In genomic region chr6:109393882-109394281, GRCh38 we compare ENCODE assay signal across 16 cellular contexts. TPM values are rescaled to one million over a fixed set of nuclear protein-coding genes. Genes with fewer than 3 reads are reported as not detected.
DNase-seq lines count a peak whose midpoint lies in the region; ATAC-seq and TF ChIP-seq lines count a peak whose summit lies in the region.
"Had no signal": no experiment of that assay in that cellular context is flagged by ENCODE, and none has a peak within 500 bp of the region (broad histone marks: within the 10 kb centered on the region; RNA-seq: fewer than 3 reads in every experiment).

No MANE protein-coding gene starts in this region.

- intact Hi-C loops in vagina (cut with DNase I) = no loop called here

- TF ChIP-seq POLR2A in vagina (IDR thresholded peaks at IDR 0.05) = no peak

- H3K27me3 ChIP-seq in MG63 (no peaks in the 10 kb centered on the region), brain microvascular endothelial cell (replicated peaks) (no peaks in the 10 kb centered on the region), vagina (no peaks in the 10 kb centered on the region)
- H3K27me3 ChIP-seq: heart right ventricle, uterus had no signal

- H3K4me1 ChIP-seq in mesodermal cell (ENCODE audit: control insufficient read depth, insufficient read depth, low read length, poor library complexity, severe bottlenecking) = no peaks in the 10 kb centered on the region
- no peaks in the 10 kb centered on the region for H3K4me1 ChIP-seq in vagina
- H3K4me1 ChIP-seq: uterus had no signal

- H3K27ac ChIP-seq in brain microvascular endothelial cell (peak overlapping the region; percentile 30), mesodermal cell (ENCODE audit: low read depth, low read length, severe bottlenecking) (peak overlapping the region; percentile 10), vagina (no peak overlapping the region)
- H3K27ac ChIP-seq: coronary artery, heart right ventricle, uterus had no signal

- H3K36me3 ChIP-seq in MG63 (no peaks in the 10 kb centered on the region), brain microvascular endothelial cell (replicated peaks) (no peaks in the 10 kb centered on the region), mesodermal cell (ENCODE audit: control insufficient read depth, insufficient read depth, low read length) (no peaks in the 10 kb centered on the region), vagina (no peaks in the 10 kb centered on the region)
- H3K36me3 ChIP-seq: heart right ventricle, uterus had no signal

- no peak for ATAC-seq in GM21526 (IDR thresholded peaks at IDR 0.05; ENCODE audit: low FRiP score, unreplicated experiment)
- ATAC-seq: heart right ventricle had no signal

- no peak for TF ChIP-seq CTCF in brain microvascular endothelial cell (IDR thresholded peaks at IDR 0.05; ENCODE audit: low read depth, low read length, missing control alignments)
- TF ChIP-seq CTCF in vagina (IDR thresholded peaks at IDR 0.05) = no peak

- H3K9me3 ChIP-seq in MG63 (no peaks in the 10 kb centered on the region), mesodermal cell (ENCODE audit: control insufficient read depth, low read length) (no peaks in the 10 kb centered on the region), vagina (no peaks in the 10 kb centered on the region)
- H3K9me3 ChIP-seq: heart right ventricle, uterus had no signal

- 57 to 62% methylated on average over 1 of the region's 2 CpGs for WGBS in mesodermal cell (ENCODE audit: insufficient coverage in 2 of 2), 2 experiments

- in situ Hi-C loops in brain microvascular endothelial cell (cut with HindIII; ENCODE audit: low pct_ligation_motif_present, low sequenced_read_pairs) = no loop called here

- H3K4me3 ChIP-seq in MG63 (no peak overlapping the region), brain microvascular endothelial cell (ENCODE audit: low read depth, low read length) (no peak overlapping the region), mesodermal cell (ENCODE audit: extremely low read depth, insufficient read depth, low read length, poor library complexity, severe bottlenecking) (no peak overlapping the region), vagina (no peak overlapping the region)
- H3K4me3 ChIP-seq: coronary artery, heart right ventricle, uterus had no signal

- DNase-seq in EH (ENCODE audit: low read depth) (peak; percentile 13), MG63 (peak; percentile 70), brain microvascular endothelial cell (peak; percentile 76), vagina (ENCODE audit: extremely low spot score in 2 of 2) (no peak), DMS153 treated with DMSO at 0.1 percent for 48 hours (lab: John Stamatoyannopoulos, UW; ENCODE audit: unreplicated experiment) (no peak)
- DNase-seq in stimulated activated CD4-positive, alpha-beta T cell treated with anti-CD3 and anti-CD28 coated beads, Interleukin-4, amount 100 ng/mL, for 24 hours = no peak
- DNase-seq: activated CD8-positive, alpha-beta memory T cell treated with anti-CD3 and anti-CD28 coated beads for 24 hours; activated effector memory CD4-positive, alpha-beta T cell treated with anti-CD3 and anti-CD28 coated beads, Interleukin-2, amount 50 U/mL, for 16 hours; heart right ventricle; NCI-H2081 treated with DMSO at 0.1 percent for 48 hours; NCI-H82; RPMI8226; uterus had no signal

RNA-seq across cellular contexts. Expression of gene CD164, which starts 11.6 kb away (rescaled TPM):
- 110 and 238 TPM in 2 replicates for total RNA-seq in MG63 (2014; rRNA removed; shearing (Covaris generic); ENCODE audit: low replicate concordance)
- polyA plus RNA-seq in mesodermal cell (2013, experiment 1 of 2) = 206 TPM
- polyA plus RNA-seq in mesodermal cell (2013, experiment 2 of 2) = 234 TPM
- 115 TPM for total RNA-seq in vagina

RNA-seq across cellular contexts. Expression of gene PPIL6, which starts 46.5 kb away (rescaled TPM):
- 8.8 TPM in 1 of 2 replicates, not detected in the other for total RNA-seq in MG63 (2014; rRNA removed; shearing (Covaris generic); ENCODE audit: low replicate concordance)
- polyA plus RNA-seq in mesodermal cell (2013, experiment 1 of 2) = 2.0 TPM
- polyA plus RNA-seq in mesodermal cell (2013, experiment 2 of 2) = 2.8 TPM
- 3.9 TPM for total RNA-seq in vagina

RNA-seq across cellular contexts. Expression of gene SMPD2, which starts 46.6 kb away (rescaled TPM):
- 9.3 and 13.4 TPM in 2 replicates for total RNA-seq in MG63 (2014; rRNA removed; shearing (Covaris generic); ENCODE audit: low replicate concordance)
- 6.5 TPM for polyA plus RNA-seq in mesodermal cell (2013, experiment 1 of 2)
- polyA plus RNA-seq in mesodermal cell (2013, experiment 2 of 2) = 6.3 TPM
- total RNA-seq in vagina = 21.4 TPM

Comparison
In these comparisons a context has a peak if more than half of its experiments do, and no peak if none do; other contexts are left out.
1. DNase-seq: peak in EH (single experiment), MG63 (single experiment) and brain microvascular endothelial cell (single experiment); none in vagina (0 of 2), stimulated activated CD4-positive, alpha-beta T cell treated with anti-CD3 and anti-CD28 coated beads, Interleukin-4, amount 100 ng/mL, for 24 hours (single experiment) and DMS153 treated with DMSO at 0.1 percent for 48 hours (single experiment).